23 cellular contexts compared by ENCODE assay signal in genomic region chr2:67567866-67568265, GRCh38.
"Had no signal": no experiment of that assay in that cellular context is flagged by ENCODE, and none has a peak within 500 bp of the region (broad histone marks: within the 10 kb centered on the region; RNA-seq: fewer than 3 reads in every experiment).

No MANE protein-coding gene starts in this region.

- H3K9me3 Mint-ChIP-seq: activated T-cell treated with anti-CD3 and anti-CD28 coated beads, Interleukin-2, amount 50 U/mL, for 24 hours had no signal

- H3K27me3 ChIP-seq: brain microvascular endothelial cell, esophagus squamous epithelium, hepatocyte, ovary, upper lobe of left lung had no signal

- H3K4me3 Mint-ChIP-seq: activated T-cell treated with anti-CD3 and anti-CD28 coated beads, Interleukin-2, amount 50 U/mL, for 24 hours; activated T-helper 17 cell treated with anti-CD3 and anti-CD28 coated beads, Interleukin-2, amount 50 U/mL, for 72 hours; immature natural killer cell; mesothelial cell of epicardium; natural killer cell had no signal

- H3K4me1 ChIP-seq: prostate gland, upper lobe of left lung had no signal

- H3K27ac Mint-ChIP-seq: activated naive CD4-positive, alpha-beta T cell treated with anti-CD3 and anti-CD28 coated beads, Interleukin-2, amount 50 U/mL, for 72 hours; activated T-cell treated with anti-CD3 and anti-CD28 coated beads, Interleukin-2, amount 50 U/mL, for 24 hours; activated T-helper 17 cell treated with anti-CD3 and anti-CD28 coated beads, Interleukin-2, amount 50 U/mL, for 72 hours; immature natural killer cell; mesothelial cell of epicardium; natural killer cell had no signal

- H3K9me3 ChIP-seq: esophagus squamous epithelium, ovary, prostate gland, upper lobe of left lung had no signal

- H3K4me3 ChIP-seq: esophagus squamous epithelium, hepatocyte, left ventricle myocardium inferior, ovary, prostate gland, upper lobe of left lung had no signal

- H3K27me3 Mint-ChIP-seq: activated T-cell treated with anti-CD3 and anti-CD28 coated beads, Interleukin-2, amount 50 U/mL, for 24 hours; activated T-helper 17 cell treated with anti-CD3 and anti-CD28 coated beads, Interleukin-2, amount 50 U/mL, for 72 hours had no signal

- H3K4me1 Mint-ChIP-seq: activated T-helper 17 cell treated with anti-CD3 and anti-CD28 coated beads, Interleukin-2, amount 50 U/mL, for 72 hours; immature natural killer cell; natural killer cell had no signal

- H3K36me3 ChIP-seq: brain microvascular endothelial cell, esophagus squamous epithelium, left ventricle myocardium inferior, ovary, prostate gland, upper lobe of left lung had no signal

- H3K27ac ChIP-seq: brain microvascular endothelial cell, esophagus squamous epithelium, hepatocyte, left ventricle myocardium inferior, ovary, prostate gland, upper lobe of left lung had no signal

- DNase-seq: activated CD4-positive, alpha-beta T cell treated with anti-CD3 and anti-CD28 coated beads, Interleukin-2, amount 50 U/mL, for 4 hours; activated CD8-positive, alpha-beta memory T cell treated with anti-CD3 and anti-CD28 coated beads for 24 hours; activated CD8-positive, alpha-beta memory T cell treated with anti-CD3 and anti-CD28 coated beads, Interleukin-2, amount 50 U/mL, for 4 hours; activated T-cell treated with anti-CD3 and anti-CD28 coated beads, Interleukin-2, amount 50 U/mL, for 24 hours; aorta; brain microvascular endothelial cell; central memory CD4-positive, alpha-beta T cell; effector memory CD4-positive, alpha-beta T cell; esophagus squamous epithelium; glutamatergic neuron; immature natural killer cell; left ventricle myocardium inferior; natural killer cell; ovary; stimulated activated CD4-positive, alpha-beta T cell treated with anti-CD3 and anti-CD28 coated beads, Interleukin-4, amount 100 ng/mL, for 4 hours; stimulated activated naive CD8-positive, alpha-beta T cell treated with anti-CD3 and anti-CD28 coated beads, Interleukin-15, Interleukin-2, amounts not matched to agents 100 U/mL and 50 U/mL, for 24 hours; T-helper 9 cell; upper lobe of left lung had no signal

- H3K36me3 Mint-ChIP-seq: activated naive CD4-positive, alpha-beta T cell treated with anti-CD3 and anti-CD28 coated beads, Interleukin-2, amount 50 U/mL, for 72 hours; mesothelial cell of epicardium; natural killer cell had no signal
